1 cellular context compared by ENCODE assay signal in the genomic region with DNA sequence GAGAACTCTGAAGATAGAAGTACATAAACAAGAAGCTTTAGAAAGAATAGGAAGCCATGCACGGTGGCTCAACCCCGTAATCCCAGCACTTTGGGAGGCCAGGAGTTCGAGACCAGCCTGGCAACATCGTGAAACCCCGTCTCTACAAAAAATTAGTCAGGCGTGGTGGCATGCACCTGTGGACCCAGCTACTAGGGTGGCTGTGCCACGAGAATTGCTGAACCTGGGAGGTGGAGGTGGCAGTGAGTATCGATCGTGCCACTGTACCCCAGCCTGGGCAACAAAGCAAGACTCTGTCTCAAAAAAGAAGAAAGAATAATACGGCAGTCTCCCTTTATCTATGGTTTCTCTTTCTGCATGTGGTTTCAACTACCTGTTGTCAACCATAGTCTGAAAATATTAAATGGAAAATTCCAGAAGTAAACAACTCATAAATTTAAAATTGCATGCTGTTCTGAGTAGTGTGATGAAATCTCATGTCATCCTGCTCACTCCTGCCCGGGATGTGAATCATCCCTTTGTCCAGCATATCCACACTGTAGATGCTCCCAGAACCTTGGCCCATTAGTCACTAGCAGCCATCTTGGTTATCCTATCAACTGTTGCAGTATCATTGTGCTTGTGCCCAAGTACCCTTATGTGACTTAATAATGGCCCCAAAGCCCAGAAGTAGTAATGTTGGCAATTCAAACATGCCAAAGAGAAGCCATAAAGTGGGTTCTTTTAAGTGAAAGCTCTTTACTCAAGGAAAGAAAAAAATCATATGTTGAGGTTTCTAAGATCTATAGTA.
TF ChIP-seq lines count a peak whose summit lies in the region.

No MANE protein-coding gene starts in this region.

TF ChIP-seq in WTC11, 78 proteins besides CTCF, POLR2A, EP300 and RAD21 (continued from another document):
- TF ChIP-seq, protein P1, sequence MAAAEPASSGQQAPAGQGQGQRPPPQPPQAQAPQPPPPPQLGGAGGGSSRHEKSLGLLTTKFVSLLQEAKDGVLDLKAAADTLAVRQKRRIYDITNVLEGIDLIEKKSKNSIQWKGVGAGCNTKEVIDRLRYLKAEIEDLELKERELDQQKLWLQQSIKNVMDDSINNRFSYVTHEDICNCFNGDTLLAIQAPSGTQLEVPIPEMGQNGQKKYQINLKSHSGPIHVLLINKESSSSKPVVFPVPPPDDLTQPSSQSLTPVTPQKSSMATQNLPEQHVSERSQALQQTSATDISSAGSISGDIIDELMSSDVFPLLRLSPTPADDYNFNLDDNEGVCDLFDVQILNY (CRISPR knock-in tag; IDR thresholded peaks at IDR 0.05), result no peak
- TF ChIP-seq, protein P2, sequence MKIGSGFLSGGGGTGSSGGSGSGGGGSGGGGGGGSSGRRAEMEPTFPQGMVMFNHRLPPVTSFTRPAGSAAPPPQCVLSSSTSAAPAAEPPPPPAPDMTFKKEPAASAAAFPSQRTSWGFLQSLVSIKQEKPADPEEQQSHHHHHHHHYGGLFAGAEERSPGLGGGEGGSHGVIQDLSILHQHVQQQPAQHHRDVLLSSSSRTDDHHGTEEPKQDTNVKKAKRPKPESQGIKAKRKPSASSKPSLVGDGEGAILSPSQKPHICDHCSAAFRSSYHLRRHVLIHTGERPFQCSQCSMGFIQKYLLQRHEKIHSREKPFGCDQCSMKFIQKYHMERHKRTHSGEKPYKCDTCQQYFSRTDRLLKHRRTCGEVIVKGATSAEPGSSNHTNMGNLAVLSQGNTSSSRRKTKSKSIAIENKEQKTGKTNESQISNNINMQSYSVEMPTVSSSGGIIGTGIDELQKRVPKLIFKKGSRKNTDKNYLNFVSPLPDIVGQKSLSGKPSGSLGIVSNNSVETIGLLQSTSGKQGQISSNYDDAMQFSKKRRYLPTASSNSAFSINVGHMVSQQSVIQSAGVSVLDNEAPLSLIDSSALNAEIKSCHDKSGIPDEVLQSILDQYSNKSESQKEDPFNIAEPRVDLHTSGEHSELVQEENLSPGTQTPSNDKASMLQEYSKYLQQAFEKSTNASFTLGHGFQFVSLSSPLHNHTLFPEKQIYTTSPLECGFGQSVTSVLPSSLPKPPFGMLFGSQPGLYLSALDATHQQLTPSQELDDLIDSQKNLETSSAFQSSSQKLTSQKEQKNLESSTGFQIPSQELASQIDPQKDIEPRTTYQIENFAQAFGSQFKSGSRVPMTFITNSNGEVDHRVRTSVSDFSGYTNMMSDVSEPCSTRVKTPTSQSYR (CRISPR knock-in tag; IDR thresholded peaks at IDR 0.05), result no peak
- TF ChIP-seq NFYB (CRISPR knock-in tag; conservative IDR thresholded peaks at IDR 0.05; ENCODE audit: low read depth), result no peak
